In genomic region chr2:113894156-113894743, GRCh38 we compare ENCODE assay signal across 1 cellular context.
TF ChIP-seq lines count a peak whose summit lies in the region.

No MANE protein-coding gene starts in this region.

TF ChIP-seq in WTC11, 78 proteins besides CTCF, POLR2A, EP300 and RAD21 (continued from another document):
- TF ChIP-seq ZNF532 (CRISPR knock-in tag; IDR thresholded peaks at IDR 0.05; ENCODE audit: borderline replicate concordance): no peak
- TF ChIP-seq ATF2 (CRISPR knock-in tag; IDR thresholded peaks at IDR 0.05; ENCODE audit: borderline replicate concordance, low read depth): no peak
- TF ChIP-seq ATF1 (CRISPR knock-in tag; IDR thresholded peaks at IDR 0.05): no peak
